8 cellular contexts compared by ENCODE assay signal in genomic region chr5:54646285-54647101, GRCh38.
DNase-seq lines count a peak whose midpoint lies in the region; ATAC-seq, FAIRE-seq and TF ChIP-seq lines count a peak whose summit lies in the region.

No MANE protein-coding gene starts in this region.

- H3K9me3 ChIP-seq in mucosa of descending colon, result no peaks in the 10 kb centered on the region

- peaks cover 5% of the 10 kb centered on the region for H3K9me3 Mint-ChIP-seq in activated CD8-positive, alpha-beta T cell treated with anti-CD3 and anti-CD28 coated beads for 36 hours

- no peak for TF ChIP-seq POLR2A in GM12892 (IDR thresholded peaks at IDR 0.05; ENCODE audit: low read depth, low read length)

- H3K4me3 ChIP-seq in mucosa of descending colon, result no peak overlapping the region

- ATAC-seq in HG02588 (IDR thresholded peaks at IDR 0.05; ENCODE audit: unreplicated experiment) (peak; percentile 91), mucosa of descending colon (peak; percentile 87), SK-N-SH treated with all-trans-retinoic acid at 6 μM for 48 hours (no peak)
- peak; percentile 94 for ATAC-seq in activated CD8-positive, alpha-beta T cell treated with anti-CD3 and anti-CD28 coated beads for 36 hours

- H3K36me3 ChIP-seq in mucosa of descending colon (ENCODE audit: low read depth), result no peaks in the 10 kb centered on the region

- intact Hi-C loops in activated CD8-positive, alpha-beta T cell treated with anti-CD3 and anti-CD28 coated beads for 36 hours (cut with micrococcal nuclease), result loop anchor here (5.0 to 10.0 kb wide), 2 partner anchors 124 to 198 kb away; no protein-coding TSS in a partner anchor
- intact Hi-C loops in mucosa of descending colon (cut with DNase I, micrococcal nuclease), result no loop called here

- H3K36me3 Mint-ChIP-seq in activated CD8-positive, alpha-beta T cell treated with anti-CD3 and anti-CD28 coated beads for 36 hours (ENCODE audit: low read depth), result no peaks in the 10 kb centered on the region

- peak; percentile 36 for DNase-seq in GM12892 (ENCODE audit: insufficient read length)
- DNase-seq in NCI-H187 (lab: John Stamatoyannopoulos, UW), result peak; percentile 45 to 56
- peak; percentile 91 for DNase-seq in activated CD8-positive, alpha-beta T cell treated with anti-CD3 and anti-CD28 coated beads for 36 hours
- peak; percentile 7 for DNase-seq in effector CD8-positive, alpha-beta T cell (lab: John Stamatoyannopoulos, UW)
- peak; percentile 57 to 81 (median 62) for DNase-seq in mucosa of descending colon
- DNase-seq in stimulated activated CD8-positive, alpha-beta memory T cell treated with anti-CD3 and anti-CD28 coated beads, Interleukin-4, amount 100 ng/mL, for 48 hours, result peak; percentile 81

- CTCF ChIA-PET in activated CD8-positive, alpha-beta T cell treated with anti-CD3 and anti-CD28 coated beads for 36 hours (lab: Charles Lee), result interaction anchor here (1.6 to 2.8 kb wide), 2 partner anchors 129 to 221 kb away, joined by 3 to 10 read pairs; partner anchors contain the start of gene SNX18

- peaks cover 9% of the 10 kb centered on the region for H3K4me1 ChIP-seq in mucosa of descending colon (ENCODE audit: low read depth)

- no peaks in the 10 kb centered on the region for H3K27me3 Mint-ChIP-seq in activated CD8-positive, alpha-beta T cell treated with anti-CD3 and anti-CD28 coated beads for 36 hours

- POLR2A ChIA-PET in activated CD8-positive, alpha-beta T cell treated with anti-CD3 and anti-CD28 coated beads for 36 hours (lab: Charles Lee), result interaction anchor here (1.4 kb wide), 1 partner anchor 16 kb away, joined by 3 read pairs; no protein-coding TSS in a partner anchor

- peak; percentile 78 for FAIRE-seq in GM12892 (lab: Jason Lieb, UNC)

- TF ChIP-seq CTCF in activated CD8-positive, alpha-beta T cell treated with anti-CD3 and anti-CD28 coated beads for 36 hours (IDR thresholded peaks at IDR 0.05), result no peak
- TF ChIP-seq CTCF in mucosa of descending colon (IDR thresholded peaks at IDR 0.05), result no peak

- peaks cover 54% of the 10 kb centered on the region for H3K4me1 Mint-ChIP-seq in activated CD8-positive, alpha-beta T cell treated with anti-CD3 and anti-CD28 coated beads for 36 hours (ENCODE audit: low read depth)

- peak overlapping the region; percentile 62 for H3K4me3 Mint-ChIP-seq in activated CD8-positive, alpha-beta T cell treated with anti-CD3 and anti-CD28 coated beads for 36 hours

- H3K27ac Mint-ChIP-seq in activated CD8-positive, alpha-beta T cell treated with anti-CD3 and anti-CD28 coated beads for 36 hours, result peak overlapping the region; percentile 95

TF ChIP-seq in SK-N-SH treated with all-trans-retinoic acid at 6 μM for 48 hours, 23 proteins besides CTCF, POLR2A, EP300 and RAD21:
- TF ChIP-seq ZFP3 (CRISPR knock-in tag; IDR thresholded peaks at IDR 0.05) (no peak), CSRNP3 (CRISPR knock-in tag; IDR thresholded peaks at IDR 0.05) (no peak)

Comparison
In these comparisons a context has a peak if more than half of its experiments do, and no peak if none do; other contexts are left out.
1. DNase-seq: peak in every context shown above with its lines; median percentile 91 in activated CD8-positive, alpha-beta T cell treated with anti-CD3 and anti-CD28 coated beads for 36 hours; 81 in stimulated activated CD8-positive, alpha-beta memory T cell treated with anti-CD3 and anti-CD28 coated beads, Interleukin-4, amount 100 ng/mL, for 48 hours; 62 in mucosa of descending colon; 50 in NCI-H187; 36 in GM12892; 7 in effector CD8-positive, alpha-beta T cell.